8 cellular contexts compared by ENCODE assay signal in the genomic region with DNA sequence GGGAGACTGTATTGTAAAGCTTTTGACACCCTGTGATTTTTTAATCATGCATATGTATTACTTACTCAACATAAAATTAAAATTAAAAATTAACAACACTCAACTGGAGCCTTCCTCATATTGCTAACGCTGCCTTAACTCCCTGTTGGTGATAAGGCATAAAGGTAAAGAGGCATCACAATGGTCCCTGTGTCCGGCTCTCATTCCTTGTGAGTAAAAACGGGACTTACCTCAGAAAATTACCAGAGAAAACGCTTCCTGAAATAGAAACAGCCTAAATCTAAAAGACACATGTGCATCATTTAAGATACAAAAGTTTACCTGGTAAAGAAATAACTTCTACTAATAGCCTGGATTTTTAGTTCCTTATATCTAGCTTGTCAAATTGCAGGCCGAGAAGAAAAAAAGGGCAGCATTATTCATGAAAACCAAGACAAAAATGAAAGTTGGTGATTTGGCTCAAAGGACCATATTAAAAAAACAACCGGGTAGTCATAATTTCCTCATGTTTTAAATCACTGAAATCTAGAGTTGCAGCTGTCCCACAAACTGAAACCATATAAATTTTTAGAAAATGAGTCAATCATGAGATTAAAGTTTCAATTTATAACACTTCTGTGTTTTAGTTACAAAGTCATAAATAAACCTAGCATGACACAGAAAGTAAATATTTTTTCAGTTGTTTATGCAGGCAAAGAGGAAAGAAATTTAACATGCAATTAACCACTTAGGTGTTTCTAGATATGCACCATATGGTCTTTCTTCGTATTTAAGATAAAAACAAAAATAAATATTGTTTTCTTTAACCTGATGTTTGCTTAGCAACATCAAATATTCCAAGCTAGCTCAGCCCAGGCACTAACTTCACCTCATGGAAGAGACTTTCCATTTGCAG.
DNase-seq lines count a peak whose midpoint lies in the region; ATAC-seq and TF ChIP-seq lines count a peak whose summit lies in the region.

No MANE protein-coding gene starts in this region.

- in situ Hi-C loops in G401 (cut with HindIII; ENCODE audit: low sequenced_read_pairs): no loop called here

- H3K4me3 ChIP-seq in CD4-positive, alpha-beta memory T cell (ENCODE audit: low read length in 2 of 2): no peak overlapping the region
- no peak overlapping the region for H3K4me3 ChIP-seq in KMS-11 (IDR thresholded peaks at IDR 0.05; ENCODE audit: insufficient read depth, low read depth, low read length)
- H3K4me3 ChIP-seq in gastroesophageal sphincter: no peak overlapping the region

- H3K36me3 ChIP-seq in CD4-positive, alpha-beta memory T cell (ENCODE audit: insufficient read depth, low read length): no peaks in the 10 kb centered on the region
- no peaks in the 10 kb centered on the region for H3K36me3 ChIP-seq in KMS-11 (ENCODE audit: insufficient read depth)
- peaks cover 0 to 6% of the 10 kb centered on the region in 2 donors for H3K36me3 ChIP-seq in gastroesophageal sphincter

- 26 to 28% methylated on average over 7 of the region's 7 CpGs for WGBS in gastroesophageal sphincter (ENCODE audit: low coverage in 1 of 2), 2 donors

- no peak for TF ChIP-seq POLR2A in gastroesophageal sphincter (IDR thresholded peaks at IDR 0.05)

- peak overlapping the region; percentile 47; the same call in 1 of the 2 replicates for H3K9ac ChIP-seq in KMS-11

- peak overlapping the region; percentile 76 for H3K4me2 ChIP-seq in KMS-11

- peaks cover 7 to 25% (median 10%) of the 10 kb centered on the region in 4 donors for H3K4me1 Mint-ChIP-seq in CD4-positive, alpha-beta memory T cell

- DNase-seq in CD4-positive, alpha-beta memory T cell: no peak
- DNase-seq in NCI-H1092 (lab: John Stamatoyannopoulos, UW) (no peak), DMS153 (lab: John Stamatoyannopoulos, UW) (no peak), G401 (ENCODE audit: low spot score) (no peak), HPDE6-E6E7 (ENCODE audit: extremely low spot score) (no peak)

- H3K36me3 Mint-ChIP-seq in CD4-positive, alpha-beta memory T cell: peaks cover 11 to 17% of the 10 kb centered on the region in 2 donors

- H3K27ac ChIP-seq in CD4-positive, alpha-beta memory T cell (ENCODE audit: low read depth, low read length): no peak overlapping the region
- H3K27ac ChIP-seq in KMS-11 (peak overlapping the region; percentile 79), gastroesophageal sphincter (peak overlapping the region in 3 of 4 donors; percentile 14 to 56 (median 46))

- peak overlapping the region in 6 of 8 donors; percentile 7 to 57 (median 27) for H3K4me3 Mint-ChIP-seq in CD4-positive, alpha-beta memory T cell

- H2AFZ ChIP-seq in KMS-11 (ENCODE audit: low read depth): peak overlapping the region; percentile 62

- CTCF ChIA-PET in CD4-positive, alpha-beta memory T cell (lab: Charles Lee; ENCODE audit: partially characterized antibody): no interaction called here

- H4K20me1 ChIP-seq in KMS-11 (ENCODE audit: insufficient read depth): no peaks in the 10 kb centered on the region

- H3K27me3 ChIP-seq in CD4-positive, alpha-beta memory T cell (ENCODE audit: insufficient read depth, low read length): no peaks in the 10 kb centered on the region
- no peaks in the 10 kb centered on the region for H3K27me3 ChIP-seq in KMS-11 (ENCODE audit: insufficient read depth, low read depth)
- no peaks in the 10 kb centered on the region for H3K27me3 ChIP-seq in gastroesophageal sphincter

- no peaks in the 10 kb centered on the region for H3K79me2 ChIP-seq in KMS-11 (ENCODE audit: insufficient read depth, low read depth)

- H3K4me1 ChIP-seq in CD4-positive, alpha-beta memory T cell (ENCODE audit: insufficient read depth, low read length): peaks cover under 1% of the 10 kb centered on the region
- peaks cover 62% of the 10 kb centered on the region for H3K4me1 ChIP-seq in KMS-11 (ENCODE audit: low read depth, poor library complexity, severe bottlenecking)
- H3K4me1 ChIP-seq in gastroesophageal sphincter: peaks cover 0 to 52% (median 13%) of the 10 kb centered on the region in 3 donors

- intact Hi-C loops in CD4-positive, alpha-beta memory T cell (cut with micrococcal nuclease): no loop called here

- peaks cover 0 to 3% (median 0%) of the 10 kb centered on the region in 8 donors for H3K9me3 Mint-ChIP-seq in CD4-positive, alpha-beta memory T cell

- H3K27me3 Mint-ChIP-seq in CD4-positive, alpha-beta memory T cell: no peaks in the 10 kb centered on the region

- TF ChIP-seq CTCF in KMS-11 (conservative IDR thresholded peaks at IDR 0.05; ENCODE audit: low read depth, low read length) (no peak), gastroesophageal sphincter (IDR thresholded peaks at IDR 0.05) (no peak)

- no peaks in the 10 kb centered on the region for H3K9me3 ChIP-seq in CD4-positive, alpha-beta memory T cell (ENCODE audit: control insufficient read depth in 1 of 2, low read length in 2 of 2)
- no peaks in the 10 kb centered on the region for H3K9me3 ChIP-seq in gastroesophageal sphincter

- peak overlapping the region in 3 of 7 donors; percentile 6 to 44 (median 37) for H3K27ac Mint-ChIP-seq in CD4-positive, alpha-beta memory T cell

- no peak for TF ChIP-seq EP300 in gastroesophageal sphincter (IDR thresholded peaks at IDR 0.05)

- peak; percentile 56 for ATAC-seq in GM21390 (IDR thresholded peaks at IDR 0.05; ENCODE audit: unreplicated experiment)
- no peak for ATAC-seq in gastroesophageal sphincter

- POLR2A ChIA-PET in CD4-positive, alpha-beta memory T cell (lab: Charles Lee; ENCODE audit: partially characterized antibody): no interaction called here
